Comparison of ENCODE assay signal across 1 cellular context in genomic region chr3:129121016-129121791, GRCh38.
TF ChIP-seq lines count a peak whose summit lies in the region.

No MANE protein-coding gene starts in this region.

TF ChIP-seq in H1, 55 proteins besides CTCF, POLR2A, EP300 and RAD21 (continued from another document):
- TF ChIP-seq SIN3A (conservative IDR thresholded peaks at IDR 0.05 in 1 of 2, IDR thresholded peaks at IDR 0.05 in 1 of 2; ENCODE audit: low read depth in 1 of 2, low read length in 2 of 2) (0 out of 4 replicates have a peak, but pooled peaks of 1 of the 2 experiments have one; percentile 14), KDM4A (IDR thresholded peaks at IDR 0.05; ENCODE audit: low read depth, low read length, severe bottlenecking) (peak; percentile 41), PHF8 (conservative IDR thresholded peaks at IDR 0.05; ENCODE audit: low read depth, low read length) (peak; percentile 50)
